8 cellular contexts compared by ENCODE assay signal in genomic region chr2:233210843-233211600, GRCh38. TPM values are rescaled to one million over a fixed set of nuclear protein-coding genes. Genes with fewer than 3 reads are reported as not detected.
DNase-seq lines count a peak whose midpoint lies in the region; ATAC-seq and TF ChIP-seq lines count a peak whose summit lies in the region.

No MANE protein-coding gene starts in this region.

- intact Hi-C loops in CD4-positive, alpha-beta T cell (cut with DNase I, micrococcal nuclease), result no loop called here
- intact Hi-C loops in activated T-helper 2 cell treated with anti-CD3 and anti-CD28 coated beads, Interferon-gamma antibody, Interleukin-2, Interleukin-4, amounts not matched to agents 10 μg/mL and 5 μg/mL and 100 μg/mL, durations not matched to agents 14 hours and 24 hours and 36 hours (cut with micrococcal nuclease), result no loop called here

- H3K4me3 Mint-ChIP-seq in CD4-positive, alpha-beta T cell, result no peak overlapping the region
- H3K4me3 Mint-ChIP-seq in osteocyte (ENCODE audit: unreplicated experiment), result no peak overlapping the region
- H3K4me3 Mint-ChIP-seq in activated T-helper 2 cell treated with anti-CD3 and anti-CD28 coated beads, Interferon-gamma antibody, Interleukin-2, Interleukin-4, amounts not matched to agents 10 μg/mL and 5 μg/mL and 100 μg/mL, durations not matched to agents 14 hours and 24 hours and 36 hours (ENCODE audit: low read depth), result no peak overlapping the region

- peaks cover 32% of the 10 kb centered on the region for H3K36me3 Mint-ChIP-seq in CD4-positive, alpha-beta T cell (ENCODE audit: low read depth)
- no peaks in the 10 kb centered on the region for H3K36me3 Mint-ChIP-seq in osteocyte (ENCODE audit: unreplicated experiment)
- H3K36me3 Mint-ChIP-seq in activated T-helper 2 cell treated with anti-CD3 and anti-CD28 coated beads, Interferon-gamma antibody, Interleukin-2, Interleukin-4, amounts not matched to agents 10 μg/mL and 5 μg/mL and 100 μg/mL, durations not matched to agents 14 hours and 24 hours and 36 hours (ENCODE audit: low read depth), result peaks cover 14% of the 10 kb centered on the region

- H3K27ac ChIP-seq in CD4-positive, alpha-beta T cell (ENCODE audit: low read depth, low read length), result no peak overlapping the region

- CTCF ChIA-PET in CD4-positive, alpha-beta T cell (lab: Charles Lee), result no interaction called here

- no peaks in the 10 kb centered on the region for H3K27me3 ChIP-seq in CD4-positive, alpha-beta T cell (ENCODE audit: control insufficient read depth, insufficient read depth, low read length)

- ATAC-seq in CD4-positive, alpha-beta T cell (ENCODE audit: poor library complexity), result no peak
- ATAC-seq in HG03045 (IDR thresholded peaks at IDR 0.05; ENCODE audit: unreplicated experiment), result no peak

- no peak for TF ChIP-seq CTCF in CD4-positive, alpha-beta T cell (IDR thresholded peaks at IDR 0.05)
- TF ChIP-seq CTCF in osteocyte (IDR thresholded peaks at IDR 0.05), result no peak

- H3K9me3 Mint-ChIP-seq in CD4-positive, alpha-beta T cell, result no peaks in the 10 kb centered on the region
- H3K9me3 Mint-ChIP-seq in osteocyte (ENCODE audit: unreplicated experiment), result no peaks in the 10 kb centered on the region
- H3K9me3 Mint-ChIP-seq in activated T-helper 2 cell treated with anti-CD3 and anti-CD28 coated beads, Interferon-gamma antibody, Interleukin-2, Interleukin-4, amounts not matched to agents 10 μg/mL and 5 μg/mL and 100 μg/mL, durations not matched to agents 14 hours and 24 hours and 36 hours, result no peaks in the 10 kb centered on the region

- POLR2A ChIA-PET in CD4-positive, alpha-beta T cell (lab: Charles Lee), result no interaction called here

- peak overlapping the region; percentile 75 for H3K27ac Mint-ChIP-seq in CD4-positive, alpha-beta T cell
- H3K27ac Mint-ChIP-seq in osteocyte (ENCODE audit: unreplicated experiment), result peak overlapping the region; percentile 72
- no peak overlapping the region for H3K27ac Mint-ChIP-seq in activated T-helper 2 cell treated with anti-CD3 and anti-CD28 coated beads, Interferon-gamma antibody, Interleukin-2, Interleukin-4, amounts not matched to agents 10 μg/mL and 5 μg/mL and 100 μg/mL, durations not matched to agents 14 hours and 24 hours and 36 hours

- no peaks in the 10 kb centered on the region for H3K9me3 ChIP-seq in CD4-positive, alpha-beta T cell (ENCODE audit: control insufficient read depth, low read length)

- peaks cover 19% of the 10 kb centered on the region for H3K4me1 Mint-ChIP-seq in CD4-positive, alpha-beta T cell (ENCODE audit: low read depth)
- H3K4me1 Mint-ChIP-seq in osteocyte (ENCODE audit: unreplicated experiment), result peaks cover 31% of the 10 kb centered on the region
- H3K4me1 Mint-ChIP-seq in activated T-helper 2 cell treated with anti-CD3 and anti-CD28 coated beads, Interferon-gamma antibody, Interleukin-2, Interleukin-4, amounts not matched to agents 10 μg/mL and 5 μg/mL and 100 μg/mL, durations not matched to agents 14 hours and 24 hours and 36 hours (ENCODE audit: low read depth), result peaks cover 4% of the 10 kb centered on the region

- H3K27me3 Mint-ChIP-seq in CD4-positive, alpha-beta T cell, result no peaks in the 10 kb centered on the region
- no peaks in the 10 kb centered on the region for H3K27me3 Mint-ChIP-seq in osteocyte (ENCODE audit: unreplicated experiment)
- H3K27me3 Mint-ChIP-seq in activated T-helper 2 cell treated with anti-CD3 and anti-CD28 coated beads, Interferon-gamma antibody, Interleukin-2, Interleukin-4, amounts not matched to agents 10 μg/mL and 5 μg/mL and 100 μg/mL, durations not matched to agents 14 hours and 24 hours and 36 hours (ENCODE audit: low read depth), result no peaks in the 10 kb centered on the region

- DNase-seq in CD4-positive, alpha-beta T cell, result no peak
- DNase-seq in RPMI7951 (ENCODE audit: low read depth) (peak; percentile 95), fibroblast of peridontal ligament (ENCODE audit: extremely low read depth) (peak; percentile 94), osteocyte (ENCODE audit: extremely low spot score, unreplicated experiment) (peak; percentile 91), AML-193 (lab: John Stamatoyannopoulos, UW) (no peak)
- DNase-seq in activated T-helper 2 cell treated with anti-CD3 and anti-CD28 coated beads, Interferon-gamma antibody, Interleukin-2, Interleukin-4, amounts not matched to agents 10 μg/mL and 5 μg/mL and 100 μg/mL, durations not matched to agents 14 hours and 24 hours and 36 hours (ENCODE audit: low spot score), result no peak
- no peak for DNase-seq in stimulated activated CD8-positive, alpha-beta memory T cell treated with anti-CD3 and anti-CD28 coated beads, Interleukin-4, amount 100 ng/mL, for 48 hours

RNA-seq across cellular contexts. Expression of gene ATG16L1, which starts 40.5 kb away (rescaled TPM):
- total RNA-seq in CD4-positive, alpha-beta T cell, result 100 to 1,000 TPM; 134 to 135 TPM
- 51.3 and 60.2 TPM in 2 replicates for total RNA-seq in RPMI7951 (2014; rRNA removed; shearing (Covaris generic))
- total RNA-seq in osteocyte, result 20.9 and 23.4 TPM in 2 replicates
- 33.5 and 35.5 TPM in 2 replicates for total RNA-seq in activated T-helper 2 cell treated with anti-CD3 and anti-CD28 coated beads, Interferon-gamma antibody, Interleukin-2, Interleukin-4, amounts not matched to agents 10 μg/mL and 5 μg/mL and 100 μg/mL, durations not matched to agents 14 hours and 24 hours and 36 hours

Comparison
In these comparisons a context has a peak if more than half of its experiments do, and no peak if none do; other contexts are left out.
1. DNase-seq: peak in RPMI7951 (single experiment), fibroblast of peridontal ligament (single experiment) and osteocyte (single experiment); none in CD4-positive, alpha-beta T cell (0 of 10), activated T-helper 2 cell treated with anti-CD3 and anti-CD28 coated beads, Interferon-gamma antibody, Interleukin-2, Interleukin-4, amounts not matched to agents 10 μg/mL and 5 μg/mL and 100 μg/mL, durations not matched to agents 14 hours and 24 hours and 36 hours (single experiment), stimulated activated CD8-positive, alpha-beta memory T cell treated with anti-CD3 and anti-CD28 coated beads, Interleukin-4, amount 100 ng/mL, for 48 hours (single experiment) and AML-193 (0 of 2).